In genomic region chr17:42372142-42372541, GRCh38 we compare ENCODE assay signal across 3 cellular contexts.
TF ChIP-seq lines count a peak whose summit lies in the region.

No MANE protein-coding gene starts in this region.

TF ChIP-seq in SK-N-SH treated with all-trans-retinoic acid at 6 μM for 48 hours, 23 proteins besides CTCF, POLR2A, EP300 and RAD21:
- TF ChIP-seq ZNF8 (CRISPR knock-in tag; IDR thresholded peaks at IDR 0.05) (peak; percentile 98), CREB5 (CRISPR knock-in tag; IDR thresholded peaks at IDR 0.05; ENCODE audit: low read depth) (no peak)

TF ChIP-seq in SK-N-SH, 30 proteins besides CTCF, POLR2A, EP300 and RAD21:
- no peak for TF ChIP-seq REST (IDR thresholded peaks at IDR 0.05; ENCODE audit: low read depth, low read length)
- no peak for TF ChIP-seq YY1 (IDR thresholded peaks at IDR 0.05; ENCODE audit: low read depth)
- no peak for TF ChIP-seq NFIC (IDR thresholded peaks at IDR 0.05; ENCODE audit: borderline replicate concordance)
- TF ChIP-seq GATA2 (CRISPR knock-in tag; IDR thresholded peaks at IDR 0.05): no peak
- TF ChIP-seq MEF2A (IDR thresholded peaks at IDR 0.05; ENCODE audit: borderline replicate concordance, low read depth): no peak
- no peak for TF ChIP-seq FOXJ3 (CRISPR knock-in tag; IDR thresholded peaks at IDR 0.05)
- no peak for TF ChIP-seq FOXM1 (IDR thresholded peaks at IDR 0.05; ENCODE audit: low read depth)
- TF ChIP-seq, protein P1, sequence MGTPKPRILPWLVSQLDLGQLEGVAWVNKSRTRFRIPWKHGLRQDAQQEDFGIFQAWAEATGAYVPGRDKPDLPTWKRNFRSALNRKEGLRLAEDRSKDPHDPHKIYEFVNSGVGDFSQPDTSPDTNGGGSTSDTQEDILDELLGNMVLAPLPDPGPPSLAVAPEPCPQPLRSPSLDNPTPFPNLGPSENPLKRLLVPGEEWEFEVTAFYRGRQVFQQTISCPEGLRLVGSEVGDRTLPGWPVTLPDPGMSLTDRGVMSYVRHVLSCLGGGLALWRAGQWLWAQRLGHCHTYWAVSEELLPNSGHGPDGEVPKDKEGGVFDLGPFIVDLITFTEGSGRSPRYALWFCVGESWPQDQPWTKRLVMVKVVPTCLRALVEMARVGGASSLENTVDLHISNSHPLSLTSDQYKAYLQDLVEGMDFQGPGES (IDR thresholded peaks at IDR 0.05; ENCODE audit: low read depth, low read length): no peak
- TF ChIP-seq, protein P2, sequence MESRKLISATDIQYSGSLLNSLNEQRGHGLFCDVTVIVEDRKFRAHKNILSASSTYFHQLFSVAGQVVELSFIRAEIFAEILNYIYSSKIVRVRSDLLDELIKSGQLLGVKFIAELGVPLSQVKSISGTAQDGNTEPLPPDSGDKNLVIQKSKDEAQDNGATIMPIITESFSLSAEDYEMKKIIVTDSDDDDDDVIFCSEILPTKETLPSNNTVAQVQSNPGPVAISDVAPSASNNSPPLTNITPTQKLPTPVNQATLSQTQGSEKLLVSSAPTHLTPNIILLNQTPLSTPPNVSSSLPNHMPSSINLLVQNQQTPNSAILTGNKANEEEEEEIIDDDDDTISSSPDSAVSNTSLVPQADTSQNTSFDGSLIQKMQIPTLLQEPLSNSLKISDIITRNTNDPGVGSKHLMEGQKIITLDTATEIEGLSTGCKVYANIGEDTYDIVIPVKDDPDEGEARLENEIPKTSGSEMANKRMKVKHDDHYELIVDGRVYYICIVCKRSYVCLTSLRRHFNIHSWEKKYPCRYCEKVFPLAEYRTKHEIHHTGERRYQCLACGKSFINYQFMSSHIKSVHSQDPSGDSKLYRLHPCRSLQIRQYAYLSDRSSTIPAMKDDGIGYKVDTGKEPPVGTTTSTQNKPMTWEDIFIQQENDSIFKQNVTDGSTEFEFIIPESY (IDR thresholded peaks at IDR 0.05; ENCODE audit: borderline replicate concordance, low read depth): no peak
- no peak for TF ChIP-seq TCF12 (IDR thresholded peaks at IDR 0.05)
- no peak for TF ChIP-seq TEAD4 (IDR thresholded peaks at IDR 0.05; ENCODE audit: borderline replicate concordance, insufficient read depth)
- no peak for TF ChIP-seq SIN3A (IDR thresholded peaks at IDR 0.05; ENCODE audit: borderline replicate concordance, low read depth, low read length)
- TF ChIP-seq RXRA (IDR thresholded peaks at IDR 0.05; ENCODE audit: borderline replicate concordance, low read depth): no peak
- no peak for TF ChIP-seq NRF1 (IDR thresholded peaks at IDR 0.05; ENCODE audit: low read depth, low read length)
- no peak for TF ChIP-seq CHD2 (IDR thresholded peaks at IDR 0.05; ENCODE audit: low read length, partially characterized antibody)
- TF ChIP-seq POLR2AphosphoS5 (IDR thresholded peaks at IDR 0.05; ENCODE audit: low read depth, low read length): no peak
- no peak for TF ChIP-seq RCOR1 (IDR thresholded peaks at IDR 0.05; ENCODE audit: low read length)

TF ChIP-seq in H1, 55 proteins besides CTCF, POLR2A, EP300 and RAD21:
- TF ChIP-seq PHF8 (conservative IDR thresholded peaks at IDR 0.05; ENCODE audit: low read depth, low read length) (no peak), KDM1A (IDR thresholded peaks at IDR 0.05; ENCODE audit: borderline replicate concordance, low read length) (0 out of 2 replicates have a peak, but pooled peaks have one; percentile 28)
